In genomic region chr1:203216274-203217138, GRCh38 we compare ENCODE assay signal across 8 cellular contexts. TPM values are rescaled to one million over a fixed set of nuclear protein-coding genes. Genes with fewer than 3 reads are reported as not detected.
DNase-seq lines count a peak whose midpoint lies in the region; ATAC-seq, FAIRE-seq and TF ChIP-seq lines count a peak whose summit lies in the region.

No MANE protein-coding gene starts in this region.

- H3K27ac ChIP-seq in A549 (no peak overlapping the region), caudate nucleus (ENCODE audit: low read depth, low read length) (no peak overlapping the region), kidney (ENCODE audit: low read depth in 2 of 2, low read length in 2 of 2) (no peak overlapping the region)

- no peak overlapping the region for H3K9ac ChIP-seq in kidney (ENCODE audit: low read length in 2 of 2)

- ATAC-seq in A549 (peak; percentile 75 to 92), HG03571 (IDR thresholded peaks at IDR 0.05; ENCODE audit: unreplicated experiment) (no peak)

- peak; percentile 60 to 65 for DNase-seq in A549 (ENCODE audit: low read depth in 1 of 2, low spot score in 1 of 2)
- peak; percentile 41 for DNase-seq in GM19238 (ENCODE audit: insufficient read length, low spot score)
- peak; percentile 76 for DNase-seq in NCI-H2196 (lab: John Stamatoyannopoulos, UW; ENCODE audit: unreplicated experiment)
- DNase-seq in caudate nucleus (lab: John Stamatoyannopoulos, UW): peak in 47 of 61 donors; percentile 9 to 76 (median 38)
- no peak for DNase-seq in kidney
- peak; percentile 53 to 57 for DNase-seq in stimulated activated CD4-positive, alpha-beta T cell treated with anti-CD3 and anti-CD28 coated beads, Interleukin-2, amount 100 ng/mL, for 48 hours

- TF ChIP-seq EP300 in A549 (IDR thresholded peaks at IDR 0.05): no peak

- TF ChIP-seq POLR2A in A549 (IDR thresholded peaks at IDR 0.05; ENCODE audit: low read length): no peak

- intact Hi-C loops in kidney (cut with DNase I): loop anchor here (5.0 kb wide), 2 partner anchors 99 to 174 kb away; no protein-coding TSS in a partner anchor

- POLR2A ChIA-PET in A549 (lab: Yijun Ruan, JAX): interaction anchor here (1.0 to 1.6 kb wide), 2 partner anchors 99 to 177 kb away, joined by 4 read pairs; no protein-coding TSS in a partner anchor

- H3K4me1 ChIP-seq in A549 (no peaks in the 10 kb centered on the region), kidney (ENCODE audit: control insufficient read depth in 1 of 2, insufficient read depth in 1 of 2, low read depth in 1 of 2, low read length in 2 of 2) (no peaks in the 10 kb centered on the region)

- no peak overlapping the region for H3K4me2 ChIP-seq in A549

- CTCF ChIA-PET in A549 (lab: Yijun Ruan, JAX): interaction anchor here (0.6 to 14.7 kb wide), 57 partner anchors 10 to 570 kb away, joined by 3 to 452 read pairs (median 7); partner anchors contain the start of genes ADORA1, CHIT1, MYBPH and MYOG

- H3K4me3 ChIP-seq in A549 (no peak overlapping the region), WI38 (ENCODE audit: low read depth, low read length) (no peak overlapping the region), kidney (ENCODE audit: low read length in 2 of 2) (no peak overlapping the region)

- H3K36me3 ChIP-seq in kidney (ENCODE audit: control insufficient read depth in 1 of 2, insufficient read depth in 2 of 2, low read length in 2 of 2): no peaks in the 10 kb centered on the region

- no peaks in the 10 kb centered on the region for H3K9me3 ChIP-seq in A549
- no peaks in the 10 kb centered on the region for H3K9me3 ChIP-seq in kidney (ENCODE audit: control insufficient read depth in 1 of 2, low read length in 2 of 2)

- peak; percentile 84 to 92 for TF ChIP-seq RAD21 in A549 (conservative IDR thresholded peaks at IDR 0.05 in 1 of 2, IDR thresholded peaks at IDR 0.05 in 1 of 2)

- FAIRE-seq in A549 (lab: Jason Lieb, UNC) (no peak), kidney (lab: Jason Lieb, UNC) (no peak)

- 20% methylated on average over 19 of the region's 19 CpGs for WGBS in A549 (ENCODE audit: missing lambda C conversion rate)

- peak; percentile 90 for TF ChIP-seq CTCF in A549 (IDR thresholded peaks at IDR 0.05)
- peak; percentile 53 for TF ChIP-seq CTCF in WI38 (IDR thresholded peaks at IDR 0.05; ENCODE audit: low read depth, low read length)
- peak; percentile 86 for TF ChIP-seq CTCF in kidney (IDR thresholded peaks at IDR 0.05; ENCODE audit: borderline replicate concordance, extremely low read depth, insufficient read depth)

TF ChIP-seq in A549, 52 proteins besides CTCF, POLR2A, EP300 and RAD21:
- TF ChIP-seq MYC (IDR thresholded peaks at IDR 0.05; ENCODE audit: borderline replicate concordance, low read length): peak; percentile 66
- TF ChIP-seq MAFK (IDR thresholded peaks at IDR 0.05; ENCODE audit: partially characterized antibody): no peak
- no peak for TF ChIP-seq BHLHE40 (IDR thresholded peaks at IDR 0.05; ENCODE audit: low read depth, low read length)
- TF ChIP-seq SMC3 (IDR thresholded peaks at IDR 0.05): peak; percentile 91
- TF ChIP-seq, protein P1, sequence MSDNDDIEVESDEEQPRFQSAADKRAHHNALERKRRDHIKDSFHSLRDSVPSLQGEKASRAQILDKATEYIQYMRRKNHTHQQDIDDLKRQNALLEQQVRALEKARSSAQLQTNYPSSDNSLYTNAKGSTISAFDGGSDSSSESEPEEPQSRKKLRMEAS (IDR thresholded peaks at IDR 0.05): peak; percentile 77

RNA-seq across cellular contexts. Expression of gene CHIT1, which starts 13.0 kb away (rescaled TPM):
- polyA plus RNA-seq in A549 (2011; rRNA removed) (not detected in 2 replicates), A549 (2017; fragmentation: RNase III; extraction: RNeasy Plus Mini Kit Qiagen cat#74134 plus additional on column Dnase treatment) (not detected in 3 replicates), kidney (ENCODE audit: insufficient read depth, low read depth, low replicate concordance) (not detected)
- under 0.01 TPM in 1 of 2 replicates, not detected in the other for polyA plus RNA-seq in A549 (2012; cell fraction: cytosol; rRNA removed)
- polyA plus RNA-seq in A549 (2012; cell fraction: nucleus; rRNA removed): not detected in 2 replicates
- polyA minus RNA-seq in A549 (2011; rRNA and poly(A)+ RNA removed): not detected in 2 replicates
- total RNA-seq in kidney: 1.1 TPM

RNA-seq across cellular contexts. Expression of gene CHI3L1, which starts 30.0 kb away (rescaled TPM):
- polyA plus RNA-seq in A549 (2011; rRNA removed) (not detected in 2 replicates), A549 (2017; fragmentation: RNase III; extraction: RNeasy Plus Mini Kit Qiagen cat#74134 plus additional on column Dnase treatment) (0.04 TPM in 1 of 3 replicates, not detected in the others), kidney (ENCODE audit: insufficient read depth, low read depth, low replicate concordance) (96.6 TPM)
- not detected in 2 replicates for polyA plus RNA-seq in A549 (2012; cell fraction: cytosol; rRNA removed)
- not detected in 2 replicates for polyA plus RNA-seq in A549 (2012; cell fraction: nucleus; rRNA removed)
- not detected in 2 replicates for polyA minus RNA-seq in A549 (2011; rRNA and poly(A)+ RNA removed)
- 49.5 TPM for total RNA-seq in kidney

RNA-seq across cellular contexts. Expression of gene MYBPH, which starts 40.9 kb away (rescaled TPM):
- not detected in 2 replicates for polyA plus RNA-seq in A549 (2011; rRNA removed)
- polyA plus RNA-seq in A549 (2012; cell fraction: cytosol; rRNA removed): not detected in 2 replicates
- polyA plus RNA-seq in A549 (2012; cell fraction: nucleus; rRNA removed): 0.07 TPM in 1 of 2 replicates, not detected in the other
- polyA plus RNA-seq in A549 (2017; fragmentation: RNase III; extraction: RNeasy Plus Mini Kit Qiagen cat#74134 plus additional on column Dnase treatment): not detected in 3 replicates
- not detected in 2 replicates for polyA minus RNA-seq in A549 (2011; rRNA and poly(A)+ RNA removed)
- total RNA-seq in kidney: not detected
- 2.3 TPM for polyA plus RNA-seq in kidney (ENCODE audit: insufficient read depth, low read depth, low replicate concordance)

Comparison
In these comparisons a context has a peak if more than half of its experiments do, and no peak if none do; other contexts are left out.
1. RNA of gene CHI3L1, which starts 30.0 kb away (polyA plus RNA-seq): 96.6 TPM in kidney (single experiment); 0.04 TPM in A549; every median in the first group is over 10 times any median in the second.
2. Peak in every context shown above with its lines, with median percentiles within 50 percentile points of each other: CTCF ChIP-seq.